ENCODE assay signal across 8 cellular contexts in genomic region chr22:21652010-21652546, GRCh38. TPM values are rescaled to one million over a fixed set of nuclear protein-coding genes. Genes with fewer than 3 reads are reported as not detected.
DNase-seq lines count a peak whose midpoint lies in the region; ATAC-seq and TF ChIP-seq lines count a peak whose summit lies in the region.

No MANE protein-coding gene starts in this region.

- CTCF ChIA-PET in CD8-positive, alpha-beta memory T cell (lab: Charles Lee) = interaction anchor here (2.2 to 3.5 kb wide), 2 partner anchors 10 to 23 kb away, joined by 9 to 16 read pairs; partner anchors contain the start of genes SDF2L1 and YDJC

- peaks cover 0 to 6% (median 0%) of the 10 kb centered on the region in 3 donors for H3K36me3 Mint-ChIP-seq in CD8-positive, alpha-beta memory T cell
- peaks cover 12% of the 10 kb centered on the region for H3K36me3 Mint-ChIP-seq in endodermal cell (ENCODE audit: low read depth)
- H3K36me3 Mint-ChIP-seq in mesothelial cell of epicardium = peaks cover 2% of the 10 kb centered on the region

- H3K27ac ChIP-seq in CD8-positive, alpha-beta memory T cell (ENCODE audit: low read depth, low read length) = peak overlapping the region; percentile 84
- H3K27ac ChIP-seq in endodermal cell (ENCODE audit: low read depth, low read length) = peak overlapping the region; percentile 97

- POLR2A ChIA-PET in CD8-positive, alpha-beta memory T cell (lab: Charles Lee) = interaction anchor here (0.8 to 2.4 kb wide), 2 partner anchors 10 to 15 kb away, joined by 4 to 13 read pairs; partner anchors contain the start of gene SDF2L1

- no peak for TF ChIP-seq CTCF in endodermal cell (conservative IDR thresholded peaks at IDR 0.05)
- TF ChIP-seq CTCF in mesothelial cell of epicardium (IDR thresholded peaks at IDR 0.05; ENCODE audit: unreplicated experiment) = no peak

- H3K27ac Mint-ChIP-seq in CD8-positive, alpha-beta memory T cell = peak overlapping the region in 3 of 8 donors; percentile 60 to 84 (median 73)
- H3K27ac Mint-ChIP-seq in endodermal cell (peak overlapping the region; percentile 94), mesothelial cell of epicardium (peak overlapping the region; percentile 97)

- peak; percentile 70 to 82 (median 77) for DNase-seq in CD8-positive, alpha-beta memory T cell
- DNase-seq in NOMO-1 treated with DMSO at 0.1 percent for 48 hours (lab: John Stamatoyannopoulos, UW; ENCODE audit: unreplicated experiment) (peak; percentile 88), endodermal cell (peak; percentile 97), mesothelial cell of epicardium (ENCODE audit: low spot score in 2 of 2, unreplicated experiment in 2 of 2) (peak; percentile 79 to 90)
- DNase-seq in activated CD8-positive, alpha-beta memory T cell treated with anti-CD3 and anti-CD28 coated beads for 24 hours = peak; percentile 92
- DNase-seq in stimulated activated CD8-positive, alpha-beta memory T cell treated with anti-CD3 and anti-CD28 coated beads, Interleukin-15, amount 100 ng/mL, for 1 hour (ENCODE audit: low read depth) = peak; percentile 70

- peaks cover 23 to 38% (median 28%) of the 10 kb centered on the region in 3 donors for H3K4me1 Mint-ChIP-seq in CD8-positive, alpha-beta memory T cell
- H3K4me1 Mint-ChIP-seq in endodermal cell (peaks cover 27% of the 10 kb centered on the region), mesothelial cell of epicardium (peaks cover 18% of the 10 kb centered on the region)

- H3K4me1 ChIP-seq in CD8-positive, alpha-beta memory T cell (ENCODE audit: insufficient read depth, low read length) = peaks cover 21% of the 10 kb centered on the region
- peaks cover 13% of the 10 kb centered on the region for H3K4me1 ChIP-seq in endodermal cell (ENCODE audit: control insufficient read depth, insufficient read depth, low read length)

- peak overlapping the region; percentile 70 for H3K4me3 ChIP-seq in CD8-positive, alpha-beta memory T cell (ENCODE audit: low read length)
- H3K4me3 ChIP-seq in endodermal cell (ENCODE audit: low read length) = peak overlapping the region; percentile 90

- peak; percentile 87 for ATAC-seq in GM19397 (IDR thresholded peaks at IDR 0.05; ENCODE audit: unreplicated experiment)
- peak; percentile 82 for ATAC-seq in HG03565 (IDR thresholded peaks at IDR 0.05; ENCODE audit: unreplicated experiment)

- WGBS in endodermal cell (ENCODE audit: insufficient coverage in 1 of 2, insufficient read length in 1 of 2), 2 experiments = 0% methylated on average over 16 to 44 of the region's 44 CpGs

- H3K9me3 ChIP-seq in CD8-positive, alpha-beta memory T cell (ENCODE audit: low read length) = no peaks in the 10 kb centered on the region
- H3K9me3 ChIP-seq in endodermal cell (ENCODE audit: control insufficient read depth, low read length) = no peaks in the 10 kb centered on the region

- H3K27me3 Mint-ChIP-seq in CD8-positive, alpha-beta memory T cell = no peaks in the 10 kb centered on the region
- H3K27me3 Mint-ChIP-seq in endodermal cell (ENCODE audit: insufficient read depth) (peaks cover under 1% of the 10 kb centered on the region), mesothelial cell of epicardium (ENCODE audit: low read depth) (peaks cover 2% of the 10 kb centered on the region)

- H3K4me3 Mint-ChIP-seq in CD8-positive, alpha-beta memory T cell = peak overlapping the region; percentile 81 to 94 (median 88)
- H3K4me3 Mint-ChIP-seq in endodermal cell (peak overlapping the region; percentile 77), mesothelial cell of epicardium (peak overlapping the region; percentile 93)

- H3K27me3 ChIP-seq in CD8-positive, alpha-beta memory T cell (ENCODE audit: insufficient read depth, low read length, poor library complexity, severe bottlenecking) = no peaks in the 10 kb centered on the region
- no peaks in the 10 kb centered on the region for H3K27me3 ChIP-seq in endodermal cell (ENCODE audit: control insufficient read depth, insufficient read depth, low read length, poor library complexity, severe bottlenecking)

- no peaks in the 10 kb centered on the region for H3K9me3 Mint-ChIP-seq in CD8-positive, alpha-beta memory T cell
- no peaks in the 10 kb centered on the region for H3K9me3 Mint-ChIP-seq in endodermal cell
- H3K9me3 Mint-ChIP-seq in mesothelial cell of epicardium = no peaks in the 10 kb centered on the region

- peaks cover 3% of the 10 kb centered on the region for H3K36me3 ChIP-seq in CD8-positive, alpha-beta memory T cell (ENCODE audit: insufficient read depth, low read length)
- peaks cover 30% of the 10 kb centered on the region for H3K36me3 ChIP-seq in endodermal cell (ENCODE audit: control insufficient read depth, insufficient read depth, low read length)

- peak overlapping the region; percentile 49 for H3K9ac ChIP-seq in endodermal cell (ENCODE audit: extremely low read depth, low read length, poor library complexity, severe bottlenecking)

RNA-seq across cellular contexts. Expression of gene SDF2L1, which starts 10.0 kb away (rescaled TPM):
- 10 to 100 TPM; 71.5 to 74.7 TPM for total RNA-seq in CD8-positive, alpha-beta memory T cell
- 99.6 TPM for polyA plus RNA-seq in CD8-positive, alpha-beta memory T cell
- total RNA-seq in endodermal cell (10 to 100 TPM; 30.3 to 61.4 TPM), mesothelial cell of epicardium (19.6 to 22.1 TPM (median 20.2 TPM) in 3 replicates)
- polyA plus RNA-seq in endodermal cell (2013, experiment 1 of 2) = 17.6 TPM
- 20.9 TPM for polyA plus RNA-seq in endodermal cell (2013, experiment 2 of 2)

RNA-seq across cellular contexts. Expression of gene PPIL2, which starts 13.7 kb away (rescaled TPM):
- total RNA-seq in CD8-positive, alpha-beta memory T cell = 10 to 100 TPM; 42.4 to 47.3 TPM
- polyA plus RNA-seq in CD8-positive, alpha-beta memory T cell = 38.7 TPM
- 10 to 100 TPM; 39.9 to 41.2 TPM for total RNA-seq in endodermal cell
- 39.4 TPM for polyA plus RNA-seq in endodermal cell (2013, experiment 1 of 2)
- polyA plus RNA-seq in endodermal cell (2013, experiment 2 of 2) = 35.8 TPM
- total RNA-seq in mesothelial cell of epicardium = 40.5 to 44.8 TPM (median 41.2 TPM) in 3 replicates

RNA-seq across cellular contexts. Expression of gene CCDC116, which starts 19.5 kb away (rescaled TPM):
- total RNA-seq in CD8-positive, alpha-beta memory T cell = under 1 TPM; 0.48 to 0.51 TPM
- polyA plus RNA-seq in CD8-positive, alpha-beta memory T cell = not detected
- under 1 TPM; 0.46 to 0.84 TPM for total RNA-seq in endodermal cell
- 0.53 TPM for polyA plus RNA-seq in endodermal cell (2013, experiment 1 of 2)
- polyA plus RNA-seq in endodermal cell (2013, experiment 2 of 2) = 0.41 TPM
- total RNA-seq in mesothelial cell of epicardium = 0.78 to 1.3 TPM (median 0.84 TPM) in 3 replicates

RNA-seq across cellular contexts. Expression of gene YDJC, which starts 22.3 kb away (rescaled TPM):
- total RNA-seq in CD8-positive, alpha-beta memory T cell = 10 to 100 TPM; 75.2 to 79.0 TPM
- polyA plus RNA-seq in CD8-positive, alpha-beta memory T cell = 61.1 TPM
- total RNA-seq in endodermal cell = 10 to 100 TPM; 16.4 to 19.9 TPM
- polyA plus RNA-seq in endodermal cell (2013, experiment 1 of 2) = 11.6 TPM
- polyA plus RNA-seq in endodermal cell (2013, experiment 2 of 2) = 11.3 TPM
- total RNA-seq in mesothelial cell of epicardium = 25.3 to 26.2 TPM (median 25.8 TPM) in 3 replicates

Comparison
In these comparisons a context has a peak if more than half of its experiments do, and no peak if none do; other contexts are left out.
1. Peak in every context shown above with its lines: DNase-seq, ATAC-seq, H3K4me3 ChIP-seq and H3K27ac ChIP-seq.